In the genomic region with DNA sequence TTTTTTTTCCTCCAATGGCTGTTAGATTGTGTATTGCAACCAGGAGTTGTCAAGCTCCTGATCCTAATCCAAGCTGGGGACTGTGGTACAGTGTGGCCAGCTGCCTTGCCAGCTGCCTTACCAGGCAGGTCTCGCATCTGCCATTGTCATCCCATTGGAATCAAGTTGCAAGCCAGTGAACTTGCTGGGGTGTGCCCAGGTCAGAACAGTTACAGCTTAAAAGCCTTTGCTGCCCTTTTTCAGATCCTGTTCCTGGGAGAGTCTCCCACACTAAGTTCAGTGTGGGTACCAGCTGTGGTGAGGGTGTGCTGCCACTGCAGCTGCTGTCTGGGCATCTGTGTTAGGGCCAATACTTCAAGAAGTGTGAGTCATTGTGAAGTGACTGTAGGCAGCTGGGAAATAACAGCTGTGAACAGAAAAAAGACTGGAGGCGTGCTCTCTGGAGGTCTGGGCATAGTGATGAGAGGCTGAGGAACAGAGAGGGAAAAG, we compare ENCODE assay signal across 9 cellular contexts.
DNase-seq lines count a peak whose midpoint lies in the region; ATAC-seq, FAIRE-seq and TF ChIP-seq lines count a peak whose summit lies in the region.
"Had no signal": no experiment of that assay in that cellular context is flagged by ENCODE, and none has a peak within 500 bp of the region (broad histone marks: within the 10 kb centered on the region; RNA-seq: fewer than 3 reads in every experiment).

No MANE protein-coding gene starts in this region.

- no peaks in the 10 kb centered on the region for H3K27me3 ChIP-seq in CD4-positive, alpha-beta T cell (ENCODE audit: control insufficient read depth, insufficient read depth, low read length)
- no peaks in the 10 kb centered on the region for H3K27me3 ChIP-seq in RWPE2 (ENCODE audit: insufficient read depth, poor library complexity, severe bottlenecking)
- H3K27me3 ChIP-seq in skeletal muscle satellite cell (ENCODE audit: control insufficient read depth, insufficient read depth, low read length) = no peaks in the 10 kb centered on the region
- no peaks in the 10 kb centered on the region for H3K27me3 ChIP-seq in esophagus squamous epithelium

- no peak for ATAC-seq in CD4-positive, alpha-beta T cell (ENCODE audit: poor library complexity)
- ATAC-seq in GM21786 (IDR thresholded peaks at IDR 0.05; ENCODE audit: unreplicated experiment) (peak; percentile 79), RWPE2 (ENCODE audit: low read depth) (peak; percentile 75), HG03039 (IDR thresholded peaks at IDR 0.05; ENCODE audit: unreplicated experiment) (no peak)

- peak overlapping the region; percentile 15 for H3K4me2 ChIP-seq in skeletal muscle satellite cell (ENCODE audit: low read length)

- H3K36me3 ChIP-seq in RWPE2 (ENCODE audit: low read depth) = no peaks in the 10 kb centered on the region
- no peaks in the 10 kb centered on the region for H3K36me3 ChIP-seq in skeletal muscle satellite cell (ENCODE audit: insufficient read depth, low read length)
- H3K36me3 ChIP-seq in esophagus squamous epithelium = no peaks in the 10 kb centered on the region

- no peak for DNase-seq in CD4-positive, alpha-beta T cell
- DNase-seq in RWPE2 (ENCODE audit: low spot score) (no peak), globus pallidus (ENCODE audit: low spot score) (peak; percentile 79), D721Med (ENCODE audit: insufficient read length, low spot score) (no peak), esophagus squamous epithelium (lab: John Stamatoyannopoulos, UW) (no peak)

- peak overlapping the region; percentile 41 for H3K9ac ChIP-seq in skeletal muscle satellite cell (ENCODE audit: low read depth, low read length)

- no peak overlapping the region for H3K4me3 ChIP-seq in RWPE2 (ENCODE audit: severe bottlenecking)
- H3K4me3 ChIP-seq in skeletal muscle satellite cell (ENCODE audit: low read length) = no peak overlapping the region
- no peak overlapping the region for H3K4me3 ChIP-seq in esophagus squamous epithelium

- intact Hi-C loops in CD4-positive, alpha-beta T cell (cut with DNase I, micrococcal nuclease) = no loop called here
- intact Hi-C loops in esophagus squamous epithelium (cut with DNase I) = no loop called here

- H3K4me1 ChIP-seq in RWPE2 (ENCODE audit: insufficient read depth, poor library complexity, severe bottlenecking) = peaks cover 41% of the 10 kb centered on the region
- H3K4me1 ChIP-seq in skeletal muscle satellite cell (ENCODE audit: control insufficient read depth, insufficient read depth, low read length) = peaks cover 66% of the 10 kb centered on the region
- H3K4me1 ChIP-seq in esophagus squamous epithelium = peaks cover 0 to 70% (median 25%) of the 10 kb centered on the region in 3 donors

- CTCF ChIA-PET in CD4-positive, alpha-beta T cell (lab: Charles Lee) = no interaction called here

- no peaks in the 10 kb centered on the region for H3K9me3 Mint-ChIP-seq in CD4-positive, alpha-beta T cell
- H3K9me3 Mint-ChIP-seq: stimulated activated naive CD8-positive, alpha-beta T cell treated with anti-CD3 and anti-CD28 coated beads, Interleukin-15, Interleukin-2, amounts not matched to agents 100 ng/mL and 50 ng/mL, for 24 hours had no signal

- H3K36me3 Mint-ChIP-seq in CD4-positive, alpha-beta T cell (ENCODE audit: low read depth) = no peaks in the 10 kb centered on the region

- no peak for TF ChIP-seq POLR2A in esophagus squamous epithelium (IDR thresholded peaks at IDR 0.05)

- no peak overlapping the region for H3K4me3 Mint-ChIP-seq in CD4-positive, alpha-beta T cell
- H3K4me3 Mint-ChIP-seq: stimulated activated naive CD8-positive, alpha-beta T cell treated with anti-CD3 and anti-CD28 coated beads, Interleukin-15, Interleukin-2, amounts not matched to agents 100 ng/mL and 50 ng/mL, for 24 hours had no signal

- H3K27ac ChIP-seq in CD4-positive, alpha-beta T cell (ENCODE audit: low read depth, low read length) = no peak overlapping the region
- H3K27ac ChIP-seq in RWPE2 (ENCODE audit: poor library complexity, severe bottlenecking) = peak overlapping the region; percentile 38
- H3K27ac ChIP-seq in esophagus squamous epithelium = peak overlapping the region in 1 of 4 donors; percentile 52

- no peak for FAIRE-seq in D721Med (lab: Jason Lieb, UNC)

- H3K9me3 ChIP-seq in CD4-positive, alpha-beta T cell (ENCODE audit: control insufficient read depth, low read length) = no peaks in the 10 kb centered on the region
- no peaks in the 10 kb centered on the region for H3K9me3 ChIP-seq in RWPE2 (ENCODE audit: severe bottlenecking)
- H3K9me3 ChIP-seq in skeletal muscle satellite cell (replicated peaks; ENCODE audit: low read length) = no peaks in the 10 kb centered on the region
- no peaks in the 10 kb centered on the region for H3K9me3 ChIP-seq in esophagus squamous epithelium

- peak overlapping the region; percentile 1 for H3K27ac Mint-ChIP-seq in CD4-positive, alpha-beta T cell
- H3K27ac Mint-ChIP-seq: stimulated activated naive CD8-positive, alpha-beta T cell treated with anti-CD3 and anti-CD28 coated beads, Interleukin-15, Interleukin-2, amounts not matched to agents 100 ng/mL and 50 ng/mL, for 24 hours had no signal

- POLR2A ChIA-PET in CD4-positive, alpha-beta T cell (lab: Charles Lee) = interaction anchor here (1.1 to 1.3 kb wide), 2 partner anchors 9 to 12 kb away, joined by 3 to 4 read pairs; no protein-coding TSS in a partner anchor

- WGBS in esophagus squamous epithelium, 2 donors = 38 to 41% methylated on average over 2 of the region's 2 CpGs

- no peak for TF ChIP-seq CTCF in CD4-positive, alpha-beta T cell (IDR thresholded peaks at IDR 0.05)
- TF ChIP-seq CTCF in RWPE2 (IDR thresholded peaks at IDR 0.05; ENCODE audit: poor library complexity, severe bottlenecking) (no peak), D721Med (IDR thresholded peaks at IDR 0.05; ENCODE audit: insufficient read depth, missing control alignments) (no peak), esophagus squamous epithelium (IDR thresholded peaks at IDR 0.05) (no peak)

- H3K4me1 Mint-ChIP-seq in CD4-positive, alpha-beta T cell (ENCODE audit: low read depth) = peaks cover 2% of the 10 kb centered on the region

- H3K27me3 Mint-ChIP-seq in CD4-positive, alpha-beta T cell = no peaks in the 10 kb centered on the region
- H3K27me3 Mint-ChIP-seq: stimulated activated naive CD8-positive, alpha-beta T cell treated with anti-CD3 and anti-CD28 coated beads, Interleukin-15, Interleukin-2, amounts not matched to agents 100 ng/mL and 50 ng/mL, for 24 hours had no signal

Comparison
In these comparisons a context has a peak if more than half of its experiments do, and no peak if none do; other contexts are left out.
1. ATAC-seq: peak in GM21786 (single experiment) and RWPE2 (single experiment); none in CD4-positive, alpha-beta T cell (single experiment) and HG03039 (single experiment).